Comparison of ENCODE assay signal across 16 cellular contexts in the genomic region with DNA sequence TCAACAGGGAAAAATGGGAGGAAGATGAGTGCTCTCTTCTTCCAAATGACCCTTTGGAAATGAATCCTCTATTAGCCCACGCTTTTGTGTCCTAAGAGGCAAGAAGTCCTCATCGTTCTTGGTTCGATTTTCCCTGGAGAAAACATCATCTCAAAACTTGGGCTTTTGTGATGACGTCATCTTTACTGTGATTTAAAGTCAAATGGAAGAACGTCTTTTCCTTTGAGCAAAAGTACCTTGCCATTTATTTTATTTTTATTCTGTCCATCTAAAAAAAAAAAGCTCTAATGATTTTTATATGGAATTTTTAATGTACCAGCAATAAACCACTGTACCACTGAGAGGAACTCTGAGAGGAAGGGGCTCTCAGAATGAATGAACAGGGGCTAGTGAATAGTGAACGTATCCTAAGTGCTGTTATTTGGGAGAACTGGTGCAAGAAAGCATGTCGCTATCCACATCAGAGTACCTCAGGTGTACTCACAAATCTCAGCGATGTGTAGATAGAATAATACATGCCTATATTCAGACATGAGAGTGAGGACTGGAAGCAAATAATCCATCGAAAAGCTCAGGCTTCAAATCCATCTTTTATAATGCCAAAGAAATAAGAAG.
DNase-seq lines count a peak whose midpoint lies in the region; ATAC-seq and TF ChIP-seq lines count a peak whose summit lies in the region.
"Had no signal": no experiment of that assay in that cellular context is flagged by ENCODE, and none has a peak within 500 bp of the region (broad histone marks: within the 10 kb centered on the region; RNA-seq: fewer than 3 reads in every experiment).

No MANE protein-coding gene starts in this region.

- no peak for TF ChIP-seq CTCF in MCF 10A (IDR thresholded peaks at IDR 0.05; ENCODE audit: unreplicated experiment)
- TF ChIP-seq CTCF in breast epithelium (IDR thresholded peaks at IDR 0.05): no peak
- TF ChIP-seq CTCF in astrocyte of the spinal cord (IDR thresholded peaks at IDR 0.05; ENCODE audit: low read depth, low read length): no peak
- no peak for TF ChIP-seq CTCF in foreskin keratinocyte (conservative IDR thresholded peaks at IDR 0.05)
- TF ChIP-seq CTCF in smooth muscle cell (IDR thresholded peaks at IDR 0.05; ENCODE audit: borderline replicate concordance, insufficient read depth, poor library complexity, severe bottlenecking): no peak

- H3K27ac ChIP-seq in breast epithelium (no peak overlapping the region), foreskin keratinocyte (peak overlapping the region; percentile 79), smooth muscle cell (ENCODE audit: low read depth) (peak overlapping the region; percentile 96)
- H3K27ac ChIP-seq: BLaER1, neutrophil, upper lobe of left lung had no signal

- H3K4me1 ChIP-seq in breast epithelium: no peaks in the 10 kb centered on the region
- H3K4me1 ChIP-seq in foreskin keratinocyte: peaks cover 82% of the 10 kb centered on the region
- peaks cover 25% of the 10 kb centered on the region for H3K4me1 ChIP-seq in smooth muscle cell (ENCODE audit: low read depth)
- H3K4me1 ChIP-seq: BLaER1 had no signal

- no peak overlapping the region for H2AFZ ChIP-seq in smooth muscle cell (ENCODE audit: low read depth)

- H3K4me2 ChIP-seq in smooth muscle cell: peak overlapping the region; percentile 70
- H3K4me2 ChIP-seq: BLaER1 had no signal

- H3K27me3 Mint-ChIP-seq in MCF 10A (ENCODE audit: insufficient read depth, unreplicated experiment): no peaks in the 10 kb centered on the region

- peak overlapping the region; percentile 96 for H3K27ac Mint-ChIP-seq in MCF 10A (ENCODE audit: low read depth, unreplicated experiment)
- H3K27ac Mint-ChIP-seq: activated T-cell treated with anti-CD3 and anti-CD28 coated beads, Interleukin-2, amount 50 U/mL, for 24 hours had no signal

- H3K27me3 ChIP-seq in breast epithelium: no peaks in the 10 kb centered on the region
- H3K27me3 ChIP-seq in foreskin keratinocyte: no peaks in the 10 kb centered on the region
- no peaks in the 10 kb centered on the region for H3K27me3 ChIP-seq in smooth muscle cell (ENCODE audit: low read depth)
- H3K27me3 ChIP-seq: BLaER1, neutrophil, upper lobe of left lung had no signal

- H3K4me3 ChIP-seq in breast epithelium (peak overlapping the region in 1 of 3 donors; percentile 47), astrocyte of the spinal cord (ENCODE audit: low read depth, low read length) (no peak overlapping the region), smooth muscle cell (no peak overlapping the region)
- H3K4me3 ChIP-seq: BLaER1, upper lobe of left lung had no signal

- no peak for ATAC-seq in foreskin keratinocyte
- ATAC-seq in HG02970 (IDR thresholded peaks at IDR 0.05; ENCODE audit: low FRiP score, unreplicated experiment): no peak

- H3K36me3 ChIP-seq in breast epithelium: no peaks in the 10 kb centered on the region
- no peaks in the 10 kb centered on the region for H3K36me3 ChIP-seq in smooth muscle cell (ENCODE audit: low read depth)
- H3K36me3 ChIP-seq: adrenal gland, BLaER1, neutrophil, upper lobe of left lung had no signal

- CTCF ChIA-PET in MCF 10A (lab: Yijun Ruan, JAX): interaction anchor here (0.7 to 1.4 kb wide), 5 partner anchors 21 to 643 kb away, joined by 3 to 4 read pairs (median 4); no protein-coding TSS in a partner anchor

- POLR2A ChIA-PET in MCF 10A (lab: Yijun Ruan, JAX): interaction anchor here (0.6 to 3.9 kb wide), 30 partner anchors 8 to 278 kb away, joined by 3 to 21 read pairs (median 4); a partner anchor contains a TSS

- H3K4me1 Mint-ChIP-seq in MCF 10A (ENCODE audit: insufficient read depth, unreplicated experiment): peaks cover 64% of the 10 kb centered on the region

- H3F3A ChIP-seq in smooth muscle cell (ENCODE audit: low read depth): peaks cover 58% of the 10 kb centered on the region

- peaks cover 30% of the 10 kb centered on the region for H3K36me3 Mint-ChIP-seq in MCF 10A (ENCODE audit: insufficient read depth, unreplicated experiment)

- DNase-seq in MCF 10A (ENCODE audit: unreplicated experiment) (no peak), breast epithelium (ENCODE audit: low spot score in 2 of 2) (no peak), astrocyte of the spinal cord (ENCODE audit: low read depth, low spot score) (peak; percentile 61), foreskin keratinocyte (no peak), smooth muscle cell (lab: John Stamatoyannopoulos, UW; ENCODE audit: unreplicated experiment) (no peak), CD1c-positive myeloid dendritic cell (ENCODE audit: extremely low spot score) (no peak)
- DNase-seq in activated CD8-positive, alpha-beta memory T cell treated with anti-CD3 and anti-CD28 coated beads, Interleukin-2, amount 50 U/mL, for 4 hours: no peak
- DNase-seq: activated CD4-positive, alpha-beta T cell treated with anti-CD3 and anti-CD28 coated beads for 1 hour; activated T-cell treated with anti-CD3 and anti-CD28 coated beads, Interleukin-2, amount 50 U/mL, for 24 hours; NCI-H1417; NCI-H526 had no signal

- H3K9me3 ChIP-seq in breast epithelium (no peaks in the 10 kb centered on the region), smooth muscle cell (replicated peaks; ENCODE audit: low read depth) (no peaks in the 10 kb centered on the region)
- H3K9me3 ChIP-seq: adrenal gland, BLaER1, neutrophil, upper lobe of left lung had no signal

- WGBS in smooth muscle cell (ENCODE audit: low lambda C conversion rate): 85% methylated on average over 9 of the region's 9 CpGs

- TSS peak; percentile 12 for BruUV-seq in MCF 10A (replicated peaks; lab: Mats Ljungman, UMichigan)

- peak overlapping the region; percentile 68 for H3K4me3 Mint-ChIP-seq in MCF 10A (ENCODE audit: unreplicated experiment)
- H3K4me3 Mint-ChIP-seq: activated T-cell treated with anti-CD3 and anti-CD28 coated beads, Interleukin-2, amount 50 U/mL, for 24 hours had no signal

- in situ Hi-C loops in astrocyte of the spinal cord (cut with HindIII; ENCODE audit: low sequenced_read_pairs): no loop called here

- H3K9ac ChIP-seq in smooth muscle cell (ENCODE audit: low read depth): no peak overlapping the region
- H3K9ac ChIP-seq: BLaER1 had no signal

- intact Hi-C loops in MCF 10A (cut with micrococcal nuclease) (no loop called here), breast epithelium (cut with DNase I; ENCODE audit: low total_unique reads) (no loop called here)

- no peaks in the 10 kb centered on the region for H3K9me3 Mint-ChIP-seq in MCF 10A (ENCODE audit: unreplicated experiment)
- H3K9me3 Mint-ChIP-seq: activated T-cell treated with anti-CD3 and anti-CD28 coated beads, Interleukin-2, amount 50 U/mL, for 24 hours had no signal

- no peaks in the 10 kb centered on the region for H4K20me1 ChIP-seq in smooth muscle cell (ENCODE audit: low read depth)
- H4K20me1 ChIP-seq: BLaER1 had no signal

- peaks cover 25% of the 10 kb centered on the region for H3K79me2 ChIP-seq in smooth muscle cell (ENCODE audit: low read depth)

- no peak for TF ChIP-seq POLR2A in breast epithelium (IDR thresholded peaks at IDR 0.05)

Comparison
In these comparisons a context has a peak if more than half of its experiments do, and no peak if none do; other contexts are left out.
1. H3K27ac ChIP-seq: peak in foreskin keratinocyte (single experiment) and smooth muscle cell (single experiment); none in breast epithelium (0 of 2).